ENCODE assay signal across 24 cellular contexts in genomic region chr18:37274988-37275590, GRCh38.
"Had no signal": no experiment of that assay in that cellular context is flagged by ENCODE, and none has a peak within 500 bp of the region (broad histone marks: within the 10 kb centered on the region; RNA-seq: fewer than 3 reads in every experiment).

No MANE protein-coding gene starts in this region.

- H3K36me3 ChIP-seq: left lung, lower lobe of right lung, neural progenitor cell, right lobe of liver, suprapubic skin, tibial artery, upper lobe of right lung, vagina had no signal

- H3K4me3 ChIP-seq: hepatocyte, left lung, lower lobe of right lung, neural progenitor cell, psoas muscle, right lobe of liver, suprapubic skin, tibial artery, upper lobe of right lung, vagina had no signal

- H3K27me3 ChIP-seq: hepatocyte, neural progenitor cell, right lobe of liver, vagina had no signal

- ATAC-seq: left lung; lower lobe of right lung; natural killer cell treated with Interleukin-12 subunit alpha and Interleukin-12 subunit beta and Interleukin-15 and Interleukin-18, amount 100 ng/mL, for 72 hours; psoas muscle; right lobe of liver; stimulated activated effector memory CD8-positive, alpha-beta T cell treated with anti-CD3 and anti-CD28 coated beads, Interleukin-12 subunit alpha, Interleukin-12 subunit beta, amount 100 ng/mL, for 72 hours; stimulated activated naive CD8-positive, alpha-beta T cell treated with anti-CD3 and anti-CD28 coated beads, Interleukin-15, Interleukin-2, amounts not matched to agents 100 U/mL and 50 U/mL, for 24 hours; upper lobe of right lung had no signal

- H3K27ac Mint-ChIP-seq: endodermal cell; memory B cell; natural killer cell treated with Interleukin-12 subunit alpha and Interleukin-12 subunit beta and Interleukin-15 and Interleukin-18, amount 100 ng/mL, for 72 hours; neural progenitor cell; stimulated activated effector memory CD8-positive, alpha-beta T cell treated with anti-CD3 and anti-CD28 coated beads, Interleukin-12 subunit alpha, Interleukin-12 subunit beta, amount 100 ng/mL, for 72 hours had no signal

- DNase-seq: dermis blood vessel endothelial cell; endodermal cell; erythroblast; foreskin melanocyte; head of caudate nucleus; islet precursor cell; lower lobe of right lung; midbrain; occipital lobe; psoas muscle; right lobe of liver; stimulated activated CD4-positive, alpha-beta T cell treated with anti-CD3 and anti-CD28 coated beads, Interleukin-4, amount 100 ng/mL, for 1 hour; stimulated activated CD8-positive, alpha-beta memory T cell treated with anti-CD3 and anti-CD28 coated beads, Interleukin-4, amount 100 ng/mL, for 48 hours; stimulated activated naive CD8-positive, alpha-beta T cell treated with anti-CD3 and anti-CD28 coated beads, Interleukin-15, Interleukin-2, amounts not matched to agents 100 U/mL and 50 U/mL, for 24 hours; tibial artery; upper lobe of right lung had no signal

- H3K9me3 ChIP-seq: left lung, lower lobe of right lung, psoas muscle, right lobe of liver, suprapubic skin, upper lobe of right lung, vagina had no signal

- H3K4me3 Mint-ChIP-seq: endodermal cell; memory B cell; natural killer cell treated with Interleukin-12 subunit alpha and Interleukin-12 subunit beta and Interleukin-15 and Interleukin-18, amount 100 ng/mL, for 72 hours; neural progenitor cell; stimulated activated effector memory CD8-positive, alpha-beta T cell treated with anti-CD3 and anti-CD28 coated beads, Interleukin-12 subunit alpha, Interleukin-12 subunit beta, amount 100 ng/mL, for 72 hours had no signal

- H3K4me1 Mint-ChIP-seq: endodermal cell, memory B cell had no signal

- H3K36me3 Mint-ChIP-seq: memory B cell; stimulated activated effector memory CD8-positive, alpha-beta T cell treated with anti-CD3 and anti-CD28 coated beads, Interleukin-12 subunit alpha, Interleukin-12 subunit beta, amount 100 ng/mL, for 72 hours had no signal

- H3K27ac ChIP-seq: hepatocyte, left lung, lower lobe of right lung, neural progenitor cell, psoas muscle, right lobe of liver, suprapubic skin, tibial artery, upper lobe of right lung, vagina had no signal

- H3K4me1 ChIP-seq: left lung, lower lobe of right lung, psoas muscle, right lobe of liver, suprapubic skin, upper lobe of right lung had no signal
